ENCODE assay signal across 1 cellular context in the genomic region with DNA sequence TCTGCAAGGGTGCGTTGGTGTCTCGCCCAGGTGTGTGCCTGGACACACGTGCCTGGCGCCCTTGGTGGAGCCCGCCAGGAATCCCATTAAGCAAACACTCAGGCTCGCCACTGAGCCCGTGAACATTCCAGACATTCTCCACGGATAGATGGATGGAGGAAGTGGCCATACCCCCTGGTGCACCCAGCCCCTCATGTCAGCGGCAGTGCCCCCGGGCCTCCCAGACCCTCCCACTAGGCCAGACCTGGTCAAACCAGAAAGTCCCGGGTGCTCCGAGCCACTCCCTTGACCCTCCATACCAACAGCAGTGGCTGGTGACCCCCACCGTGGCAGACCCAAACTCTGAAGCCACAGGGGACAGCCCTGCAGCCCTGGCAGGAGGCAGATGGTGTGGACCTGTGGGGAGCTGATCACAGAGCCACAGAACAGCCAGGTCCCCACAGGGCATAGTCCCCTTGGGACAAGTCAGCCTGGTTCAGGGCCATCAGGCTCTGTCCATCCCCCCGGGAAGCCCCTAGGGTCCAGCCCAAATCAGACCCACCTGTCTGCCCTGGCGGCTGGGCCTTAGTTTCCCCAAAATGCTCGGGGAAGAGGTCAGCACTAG.
TF ChIP-seq lines count a peak whose summit lies in the region.

No MANE protein-coding gene starts in this region.

TF ChIP-seq in HepG2, 621 proteins besides CTCF, POLR2A, EP300 and RAD21 (continued from another document and continues in another):
- TF ChIP-seq, protein P1, sequence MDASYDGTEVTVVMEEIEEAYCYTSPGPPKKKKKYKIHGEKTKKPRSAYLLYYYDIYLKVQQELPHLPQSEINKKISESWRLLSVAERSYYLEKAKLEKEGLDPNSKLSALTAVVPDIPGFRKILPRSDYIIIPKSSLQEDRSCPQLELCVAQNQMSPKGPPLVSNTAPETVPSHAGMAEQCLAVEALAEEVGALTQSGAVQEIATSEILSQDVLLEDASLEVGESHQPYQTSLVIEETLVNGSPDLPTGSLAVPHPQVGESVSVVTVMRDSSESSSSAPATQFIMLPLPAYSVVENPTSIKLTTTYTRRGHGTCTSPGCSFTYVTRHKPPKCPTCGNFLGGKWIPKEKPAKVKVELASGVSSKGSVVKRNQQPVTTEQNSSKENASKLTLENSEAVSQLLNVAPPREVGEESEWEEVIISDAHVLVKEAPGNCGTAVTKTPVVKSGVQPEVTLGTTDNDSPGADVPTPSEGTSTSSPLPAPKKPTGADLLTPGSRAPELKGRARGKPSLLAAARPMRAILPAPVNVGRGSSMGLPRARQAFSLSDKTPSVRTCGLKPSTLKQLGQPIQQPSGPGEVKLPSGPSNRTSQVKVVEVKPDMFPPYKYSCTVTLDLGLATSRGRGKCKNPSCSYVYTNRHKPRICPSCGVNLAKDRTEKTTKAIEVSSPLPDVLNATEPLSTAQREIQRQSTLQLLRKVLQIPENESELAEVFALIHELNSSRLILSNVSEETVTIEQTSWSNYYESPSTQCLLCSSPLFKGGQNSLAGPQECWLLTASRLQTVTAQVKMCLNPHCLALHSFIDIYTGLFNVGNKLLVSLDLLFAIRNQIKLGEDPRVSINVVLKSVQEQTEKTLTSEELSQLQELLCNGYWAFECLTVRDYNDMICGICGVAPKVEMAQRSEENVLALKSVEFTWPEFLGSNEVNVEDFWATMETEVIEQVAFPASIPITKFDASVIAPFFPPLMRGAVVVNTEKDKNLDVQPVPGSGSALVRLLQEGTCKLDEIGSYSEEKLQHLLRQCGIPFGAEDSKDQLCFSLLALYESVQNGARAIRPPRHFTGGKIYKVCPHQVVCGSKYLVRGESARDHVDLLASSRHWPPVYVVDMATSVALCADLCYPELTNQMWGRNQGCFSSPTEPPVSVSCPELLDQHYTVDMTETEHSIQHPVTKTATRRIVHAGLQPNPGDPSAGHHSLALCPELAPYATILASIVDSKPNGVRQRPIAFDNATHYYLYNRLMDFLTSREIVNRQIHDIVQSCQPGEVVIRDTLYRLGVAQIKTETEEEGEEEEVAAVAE (CRISPR knock-in tag; IDR thresholded peaks at IDR 0.05; ENCODE audit: borderline replicate concordance), result no peak
- TF ChIP-seq, protein P2, sequence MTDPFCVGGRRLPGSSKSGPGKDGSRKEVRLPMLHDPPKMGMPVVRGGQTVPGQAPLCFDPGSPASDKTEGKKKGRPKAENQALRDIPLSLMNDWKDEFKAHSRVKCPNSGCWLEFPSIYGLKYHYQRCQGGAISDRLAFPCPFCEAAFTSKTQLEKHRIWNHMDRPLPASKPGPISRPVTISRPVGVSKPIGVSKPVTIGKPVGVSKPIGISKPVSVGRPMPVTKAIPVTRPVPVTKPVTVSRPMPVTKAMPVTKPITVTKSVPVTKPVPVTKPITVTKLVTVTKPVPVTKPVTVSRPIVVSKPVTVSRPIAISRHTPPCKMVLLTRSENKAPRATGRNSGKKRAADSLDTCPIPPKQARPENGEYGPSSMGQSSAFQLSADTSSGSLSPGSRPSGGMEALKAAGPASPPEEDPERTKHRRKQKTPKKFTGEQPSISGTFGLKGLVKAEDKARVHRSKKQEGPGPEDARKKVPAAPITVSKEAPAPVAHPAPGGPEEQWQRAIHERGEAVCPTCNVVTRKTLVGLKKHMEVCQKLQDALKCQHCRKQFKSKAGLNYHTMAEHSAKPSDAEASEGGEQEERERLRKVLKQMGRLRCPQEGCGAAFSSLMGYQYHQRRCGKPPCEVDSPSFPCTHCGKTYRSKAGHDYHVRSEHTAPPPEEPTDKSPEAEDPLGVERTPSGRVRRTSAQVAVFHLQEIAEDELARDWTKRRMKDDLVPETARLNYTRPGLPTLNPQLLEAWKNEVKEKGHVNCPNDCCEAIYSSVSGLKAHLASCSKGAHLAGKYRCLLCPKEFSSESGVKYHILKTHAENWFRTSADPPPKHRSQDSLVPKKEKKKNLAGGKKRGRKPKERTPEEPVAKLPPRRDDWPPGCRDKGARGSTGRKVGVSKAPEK (CRISPR knock-in tag; IDR thresholded peaks at IDR 0.05; ENCODE audit: borderline replicate concordance), result no peak
- TF ChIP-seq ZNF160 (CRISPR knock-in tag; IDR thresholded peaks at IDR 0.05) (no peak), TEAD3 (CRISPR knock-in tag; optimal IDR thresholded peaks at IDR 0.05; ENCODE audit: borderline replicate concordance) (peak; percentile 88), ZNF432 (CRISPR knock-in tag; IDR thresholded peaks at IDR 0.05; ENCODE audit: borderline replicate concordance) (no peak), ZNF713 (CRISPR knock-in tag; IDR thresholded peaks at IDR 0.05) (no peak), NRL (CRISPR knock-in tag; IDR thresholded peaks at IDR 0.05; ENCODE audit: borderline replicate concordance) (no peak; the same call in 1 of the 2 replicates), MBD4 (IDR thresholded peaks at IDR 0.05; ENCODE audit: borderline replicate concordance, low read length) (no peak), AGO1 (IDR thresholded peaks at IDR 0.05; ENCODE audit: low read depth, low read length, poor library complexity, severe bottlenecking) (peak; percentile 22), RBM22 (optimal IDR thresholded peaks at IDR 0.05; ENCODE audit: low read length) (peak; percentile 49), RAD51 (IDR thresholded peaks at IDR 0.05; ENCODE audit: borderline replicate concordance) (no peak), ZFP37 (CRISPR knock-in tag; IDR thresholded peaks at IDR 0.05; ENCODE audit: borderline replicate concordance) (0 out of 2 replicates have a peak, but pooled peaks have one; percentile 6), ZNF274 (CRISPR knock-in tag; IDR thresholded peaks at IDR 0.05) (no peak), TAF15 (IDR thresholded peaks at IDR 0.05; ENCODE audit: low read depth, low read length, poor library complexity, severe bottlenecking) (peak; percentile 21)
- TF ChIP-seq, protein P3, sequence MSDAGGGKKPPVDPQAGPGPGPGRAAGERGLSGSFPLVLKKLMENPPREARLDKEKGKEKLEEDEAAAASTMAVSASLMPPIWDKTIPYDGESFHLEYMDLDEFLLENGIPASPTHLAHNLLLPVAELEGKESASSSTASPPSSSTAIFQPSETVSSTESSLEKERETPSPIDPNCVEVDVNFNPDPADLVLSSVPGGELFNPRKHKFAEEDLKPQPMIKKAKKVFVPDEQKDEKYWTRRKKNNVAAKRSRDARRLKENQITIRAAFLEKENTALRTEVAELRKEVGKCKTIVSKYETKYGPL (CRISPR knock-in tag; IDR thresholded peaks at IDR 0.05), result 0 out of 2 replicates have a peak, but pooled peaks have one; percentile 43
- TF ChIP-seq, protein P4, sequence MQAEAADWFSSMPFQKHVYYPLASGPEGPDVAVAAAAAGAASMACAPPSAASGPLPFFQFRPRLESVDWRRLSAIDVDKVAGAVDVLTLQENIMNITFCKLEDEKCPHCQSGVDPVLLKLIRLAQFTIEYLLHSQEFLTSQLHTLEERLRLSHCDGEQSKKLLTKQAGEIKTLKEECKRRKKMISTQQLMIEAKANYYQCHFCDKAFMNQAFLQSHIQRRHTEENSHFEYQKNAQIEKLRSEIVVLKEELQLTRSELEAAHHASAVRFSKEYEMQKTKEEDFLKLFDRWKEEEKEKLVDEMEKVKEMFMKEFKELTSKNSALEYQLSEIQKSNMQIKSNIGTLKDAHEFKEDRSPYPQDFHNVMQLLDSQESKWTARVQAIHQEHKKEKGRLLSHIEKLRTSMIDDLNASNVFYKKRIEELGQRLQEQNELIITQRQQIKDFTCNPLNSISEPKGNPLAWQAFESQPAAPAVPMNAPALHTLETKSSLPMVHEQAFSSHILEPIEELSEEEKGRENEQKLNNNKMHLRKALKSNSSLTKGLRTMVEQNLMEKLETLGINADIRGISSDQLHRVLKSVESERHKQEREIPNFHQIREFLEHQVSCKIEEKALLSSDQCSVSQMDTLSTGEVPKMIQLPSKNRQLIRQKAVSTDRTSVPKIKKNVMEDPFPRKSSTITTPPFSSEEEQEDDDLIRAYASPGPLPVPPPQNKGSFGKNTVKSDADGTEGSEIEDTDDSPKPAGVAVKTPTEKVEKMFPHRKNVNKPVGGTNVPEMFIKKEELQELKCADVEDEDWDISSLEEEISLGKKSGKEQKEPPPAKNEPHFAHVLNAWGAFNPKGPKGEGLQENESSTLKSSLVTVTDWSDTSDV (CRISPR knock-in tag; IDR thresholded peaks at IDR 0.05), result no peak
- TF ChIP-seq, protein P5, sequence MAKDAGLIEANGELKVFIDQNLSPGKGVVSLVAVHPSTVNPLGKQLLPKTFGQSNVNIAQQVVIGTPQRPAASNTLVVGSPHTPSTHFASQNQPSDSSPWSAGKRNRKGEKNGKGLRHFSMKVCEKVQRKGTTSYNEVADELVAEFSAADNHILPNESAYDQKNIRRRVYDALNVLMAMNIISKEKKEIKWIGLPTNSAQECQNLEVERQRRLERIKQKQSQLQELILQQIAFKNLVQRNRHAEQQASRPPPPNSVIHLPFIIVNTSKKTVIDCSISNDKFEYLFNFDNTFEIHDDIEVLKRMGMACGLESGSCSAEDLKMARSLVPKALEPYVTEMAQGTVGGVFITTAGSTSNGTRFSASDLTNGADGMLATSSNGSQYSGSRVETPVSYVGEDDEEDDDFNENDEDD (CRISPR knock-in tag; IDR thresholded peaks at IDR 0.05; ENCODE audit: borderline replicate concordance), result peak; percentile 25; the same call in 1 of the 2 replicates
- TF ChIP-seq, protein P6, sequence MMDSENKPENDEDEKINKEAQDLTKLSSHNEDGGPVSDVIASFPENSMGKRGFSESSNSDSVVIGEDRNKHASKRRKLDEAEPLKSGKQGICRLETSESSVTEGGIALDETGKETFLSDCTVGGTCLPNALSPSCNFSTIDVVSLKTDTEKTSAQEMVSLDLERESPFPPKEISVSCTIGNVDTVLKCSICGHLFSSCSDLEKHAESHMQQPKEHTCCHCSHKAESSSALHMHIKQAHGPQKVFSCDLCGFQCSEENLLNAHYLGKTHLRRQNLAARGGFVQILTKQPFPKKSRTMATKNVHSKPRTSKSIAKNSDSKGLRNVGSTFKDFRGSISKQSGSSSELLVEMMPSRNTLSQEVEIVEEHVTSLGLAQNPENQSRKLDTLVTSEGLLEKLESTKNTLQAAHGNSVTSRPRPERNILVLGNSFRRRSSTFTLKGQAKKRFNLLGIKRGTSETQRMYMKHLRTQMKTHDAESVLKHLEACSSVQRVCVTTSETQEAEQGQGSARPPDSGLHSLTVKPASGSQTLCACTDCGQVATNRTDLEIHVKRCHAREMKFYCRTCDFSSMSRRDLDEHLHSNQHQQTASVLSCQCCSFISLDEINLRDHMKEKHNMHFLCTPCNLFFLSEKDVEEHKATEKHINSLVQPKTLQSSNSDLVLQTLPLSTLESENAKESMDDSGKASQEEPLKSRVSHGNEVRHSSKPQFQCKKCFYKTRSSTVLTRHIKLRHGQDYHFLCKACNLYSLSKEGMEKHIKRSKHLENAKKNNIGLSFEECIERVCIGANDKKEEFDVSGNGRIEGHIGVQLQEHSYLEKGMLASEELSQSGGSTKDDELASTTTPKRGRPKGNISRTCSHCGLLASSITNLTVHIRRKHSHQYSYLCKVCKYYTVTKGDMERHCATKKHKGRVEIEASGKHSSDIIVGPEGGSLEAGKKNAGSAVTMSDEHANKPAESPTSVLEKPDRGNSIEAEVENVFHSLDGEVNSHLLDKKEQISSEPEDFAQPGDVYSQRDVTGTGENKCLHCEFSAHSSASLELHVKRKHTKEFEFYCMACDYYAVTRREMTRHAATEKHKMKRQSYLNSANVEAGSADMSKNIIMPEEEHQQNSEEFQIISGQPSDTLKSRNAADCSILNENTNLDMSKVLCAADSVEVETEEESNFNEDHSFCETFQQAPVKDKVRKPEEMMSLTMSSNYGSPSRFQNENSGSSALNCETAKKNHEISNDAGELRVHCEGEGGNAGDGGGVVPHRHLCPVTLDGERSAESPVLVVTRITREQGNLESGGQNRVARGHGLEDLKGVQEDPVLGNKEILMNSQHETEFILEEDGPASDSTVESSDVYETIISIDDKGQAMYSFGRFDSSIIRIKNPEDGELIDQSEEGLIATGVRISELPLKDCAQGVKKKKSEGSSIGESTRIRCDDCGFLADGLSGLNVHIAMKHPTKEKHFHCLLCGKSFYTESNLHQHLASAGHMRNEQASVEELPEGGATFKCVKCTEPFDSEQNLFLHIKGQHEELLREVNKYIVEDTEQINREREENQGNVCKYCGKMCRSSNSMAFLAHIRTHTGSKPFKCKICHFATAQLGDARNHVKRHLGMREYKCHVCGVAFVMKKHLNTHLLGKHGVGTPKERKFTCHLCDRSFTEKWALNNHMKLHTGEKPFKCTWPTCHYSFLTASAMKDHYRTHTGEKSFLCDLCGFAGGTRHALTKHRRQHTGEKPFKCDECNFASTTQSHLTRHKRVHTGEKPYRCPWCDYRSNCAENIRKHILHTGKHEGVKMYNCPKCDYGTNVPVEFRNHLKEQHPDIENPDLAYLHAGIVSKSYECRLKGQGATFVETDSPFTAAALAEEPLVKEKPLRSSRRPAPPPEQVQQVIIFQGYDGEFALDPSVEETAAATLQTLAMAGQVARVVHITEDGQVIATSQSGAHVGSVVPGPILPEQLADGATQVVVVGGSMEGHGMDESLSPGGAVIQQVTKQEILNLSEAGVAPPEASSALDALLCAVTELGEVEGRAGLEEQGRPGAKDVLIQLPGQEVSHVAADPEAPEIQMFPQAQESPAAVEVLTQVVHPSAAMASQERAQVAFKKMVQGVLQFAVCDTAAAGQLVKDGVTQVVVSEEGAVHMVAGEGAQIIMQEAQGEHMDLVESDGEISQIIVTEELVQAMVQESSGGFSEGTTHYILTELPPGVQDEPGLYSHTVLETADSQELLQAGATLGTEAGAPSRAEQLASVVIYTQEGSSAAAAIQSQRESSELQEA (CRISPR knock-in tag; IDR thresholded peaks at IDR 0.05; ENCODE audit: not compliant biosample characterization), result peak; percentile 49
